In the genomic region with DNA sequence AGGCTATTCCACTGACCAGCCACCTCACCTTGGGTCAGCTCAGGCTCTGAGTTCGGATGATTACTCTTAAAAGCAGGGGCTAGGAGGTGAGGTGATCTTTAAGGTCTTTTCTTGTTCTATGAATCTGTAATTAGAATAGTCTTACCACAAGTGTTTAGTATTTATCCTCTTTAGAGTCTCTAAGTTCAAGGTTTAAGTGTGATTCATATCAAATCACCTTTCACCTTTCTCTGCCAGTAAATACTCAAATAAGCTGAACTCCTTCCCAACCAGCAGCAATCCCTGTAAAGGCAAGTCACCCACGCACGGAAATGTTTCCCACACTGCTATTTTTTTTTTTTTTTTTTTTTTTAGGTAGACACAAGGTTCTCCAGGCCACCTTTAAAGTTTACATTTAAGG, we compare ENCODE assay signal across 15 cellular contexts. TPM values are rescaled to one million over a fixed set of nuclear protein-coding genes. Genes with fewer than 3 reads are reported as not detected.
DNase-seq lines count a peak whose midpoint lies in the region; ATAC-seq lines count a peak whose summit lies in the region.
"Had no signal": no experiment of that assay in that cellular context is flagged by ENCODE, and none has a peak within 500 bp of the region (broad histone marks: within the 10 kb centered on the region; RNA-seq: fewer than 3 reads in every experiment).

No MANE protein-coding gene starts in this region.

- H3K36me3 Mint-ChIP-seq in activated T-cell treated with anti-CD3 and anti-CD28 coated beads, Interleukin-2, amount 50 U/mL, for 24 hours (ENCODE audit: low read depth) = peaks cover 92% of the 10 kb centered on the region

- H3K9me3 Mint-ChIP-seq in activated T-cell treated with anti-CD3 and anti-CD28 coated beads, Interleukin-2, amount 50 U/mL, for 24 hours = no peaks in the 10 kb centered on the region
- H3K9me3 Mint-ChIP-seq: CD4-positive, alpha-beta memory T cell; HFFc6 had no signal

- ATAC-seq in left colon (peak; percentile 57), HG03135 (IDR thresholded peaks at IDR 0.05; ENCODE audit: unreplicated experiment) (no peak), GM19395 (IDR thresholded peaks at IDR 0.05; ENCODE audit: unreplicated experiment) (no peak)

- H3K4me3 Mint-ChIP-seq in activated T-cell treated with anti-CD3 and anti-CD28 coated beads, Interleukin-2, amount 50 U/mL, for 24 hours = no peak overlapping the region
- H3K4me3 Mint-ChIP-seq: CD4-positive, alpha-beta memory T cell; HFFc6 had no signal

- peak overlapping the region; percentile 48 for H3K27ac Mint-ChIP-seq in activated T-cell treated with anti-CD3 and anti-CD28 coated beads, Interleukin-2, amount 50 U/mL, for 24 hours
- H3K27ac Mint-ChIP-seq: HFFc6 had no signal

- no peak for DNase-seq in activated T-cell treated with anti-CD3 and anti-CD28 coated beads, Interleukin-2, amount 50 U/mL, for 24 hours
- DNase-seq in activated T-cell treated with anti-CD3 and anti-CD28 coated beads, Interleukin-2, amount 50 U/mL, for 48 hours = no peak
- DNase-seq in left colon (no peak), renal cortical epithelial cell (ENCODE audit: low read depth) (peak; percentile 21)
- DNase-seq: C1 segment of cervical spinal cord; Calu3; CD4-positive, alpha-beta memory T cell; COR-L47; DMS53; DMS79 treated with DMSO at 0.1 percent for 48 hours; GF-D8; GOT3; HFFc6 had no signal

- H3K4me1 Mint-ChIP-seq in activated T-cell treated with anti-CD3 and anti-CD28 coated beads, Interleukin-2, amount 50 U/mL, for 24 hours (ENCODE audit: low read depth) = peaks cover 5% of the 10 kb centered on the region
- H3K4me1 Mint-ChIP-seq: CD4-positive, alpha-beta memory T cell had no signal

- intact Hi-C loops in left colon (cut with DNase I, micrococcal nuclease) = no loop called here

- no peaks in the 10 kb centered on the region for H3K27me3 Mint-ChIP-seq in activated T-cell treated with anti-CD3 and anti-CD28 coated beads, Interleukin-2, amount 50 U/mL, for 24 hours
- H3K27me3 Mint-ChIP-seq: CD4-positive, alpha-beta memory T cell had no signal

RNA-seq across cellular contexts. Expression of gene TMEM44, which starts 14.5 kb away (rescaled TPM):
- 10 to 100 TPM; 46.1 to 68.2 TPM for total RNA-seq in left colon
- 14.9 and 20.7 TPM in 2 replicates for total RNA-seq in renal cortical epithelial cell

RNA-seq across cellular contexts. Expression of gene LSG1, which starts 24.2 kb away (rescaled TPM):
- total RNA-seq in left colon (10 to 100 TPM; 31.3 to 42.7 TPM), renal cortical epithelial cell (33.5 and 37.3 TPM in 2 replicates)

RNA-seq across cellular contexts. Expression of gene FAM43A, which starts 37.9 kb away (rescaled TPM):
- total RNA-seq in left colon = 10 to 100 TPM; 29.1 to 73.4 TPM
- 0.17 and 0.30 TPM in 2 replicates for total RNA-seq in renal cortical epithelial cell

Comparison
In these comparisons a context has a peak if more than half of its experiments do, and no peak if none do; other contexts are left out.
1. RNA of gene FAM43A, which starts 37.9 kb away (total RNA-seq): 29.1 to 73.4 TPM in left colon; 0.17 to 0.30 TPM in renal cortical epithelial cell; every median in the first group is over 10 times any median in the second.